ENCODE assay signal across 20 cellular contexts in genomic region chr11:39786281-39786680, GRCh38.
DNase-seq lines count a peak whose midpoint lies in the region; ATAC-seq, FAIRE-seq and TF ChIP-seq lines count a peak whose summit lies in the region.
"Had no signal": no experiment of that assay in that cellular context is flagged by ENCODE, and none has a peak within 500 bp of the region (broad histone marks: within the 10 kb centered on the region; RNA-seq: fewer than 3 reads in every experiment).

No MANE protein-coding gene starts in this region.

- no peaks in the 10 kb centered on the region for H3K36me3 ChIP-seq in heart left ventricle
- H3K36me3 ChIP-seq in H7 (replicated peaks; ENCODE audit: control insufficient read depth, insufficient read depth, low read length), result no peaks in the 10 kb centered on the region
- H3K36me3 ChIP-seq in kidney (ENCODE audit: control insufficient read depth in 1 of 2, insufficient read depth in 2 of 2, low read length in 2 of 2), result no peaks in the 10 kb centered on the region
- H3K36me3 ChIP-seq in upper lobe of left lung, result no peaks in the 10 kb centered on the region
- H3K36me3 ChIP-seq: BLaER1, HAP-1 had no signal

- ATAC-seq in Right ventricle myocardium inferior, result no peak
- no peak for ATAC-seq in heart left ventricle
- ATAC-seq in upper lobe of left lung (ENCODE audit: low FRiP score in 2 of 2), result peak in 1 of 2 donors; percentile 37
- ATAC-seq: CD8-positive, alpha-beta T cell had no signal

- intact Hi-C loops in Right ventricle myocardium inferior (cut with DNase I) (no loop called here), heart left ventricle (cut with DNase I) (no loop called here), kidney (cut with DNase I) (no loop called here)

- no peaks in the 10 kb centered on the region for H3K9me3 ChIP-seq in heart left ventricle
- no peaks in the 10 kb centered on the region for H3K9me3 ChIP-seq in kidney (ENCODE audit: control insufficient read depth in 1 of 2, low read length in 2 of 2)
- H3K9me3 ChIP-seq in upper lobe of left lung, result no peaks in the 10 kb centered on the region
- H3K9me3 ChIP-seq: BLaER1, Caco-2, HAP-1 had no signal

- FAIRE-seq in kidney (lab: Jason Lieb, UNC), result no peak
- FAIRE-seq: G401.6, GM12892 had no signal

- no peak for TF ChIP-seq EP300 in upper lobe of left lung (IDR thresholded peaks at IDR 0.05)

- TF ChIP-seq CTCF in heart left ventricle (IDR thresholded peaks at IDR 0.05), result no peak
- no peak for TF ChIP-seq CTCF in kidney (IDR thresholded peaks at IDR 0.05; ENCODE audit: borderline replicate concordance, extremely low read depth, insufficient read depth)
- no peak for TF ChIP-seq CTCF in upper lobe of left lung (IDR thresholded peaks at IDR 0.05)

- H3K4me3 ChIP-seq in heart left ventricle, result no peak overlapping the region
- H3K4me3 ChIP-seq in H7 (ENCODE audit: insufficient read depth, low read depth, low read length), result no peak overlapping the region
- H3K4me3 ChIP-seq in kidney (ENCODE audit: low read length in 2 of 2), result no peak overlapping the region
- H3K4me3 ChIP-seq in upper lobe of left lung, result no peak overlapping the region
- H3K4me3 ChIP-seq: BLaER1, HAP-1 had no signal

- 80 to 100% (median 85%) methylated on average over 1 to 9 of the region's 9 CpGs for WGBS in heart left ventricle, 4 donors
- WGBS in upper lobe of left lung, 2 donors, result 90 to 97% methylated on average over 6 to 9 of the region's 9 CpGs

- DNase-seq in Right ventricle myocardium inferior (ENCODE audit: missing footprints), result peak; percentile 60
- DNase-seq in heart left ventricle, result no peak
- peak; percentile 12 for DNase-seq in H7
- peak; percentile 51 for DNase-seq in kidney
- peak; percentile 15 to 30 for DNase-seq in upper lobe of left lung
- DNase-seq in germinal center (ENCODE audit: low spot score), result no peak
- no peak for DNase-seq in kidney glomerular epithelial cell (lab: John Stamatoyannopoulos, UW)
- DNase-seq in activated T-cell treated with anti-CD3 and anti-CD28 coated beads, Interleukin-2, amount 50 U/mL, for 1 hour, result no peak
- DNase-seq: Caco-2; CD4-positive, CD25-positive, alpha-beta regulatory T cell; DMS153; DND-41; HFFc6 had no signal

- H3K9ac ChIP-seq in kidney (ENCODE audit: low read length in 2 of 2), result no peak overlapping the region
- H3K9ac ChIP-seq: BLaER1 had no signal

- H3K27ac ChIP-seq in heart left ventricle (no peak overlapping the region), kidney (ENCODE audit: low read depth in 2 of 2, low read length in 2 of 2) (no peak overlapping the region), upper lobe of left lung (no peak overlapping the region)
- H3K27ac ChIP-seq: 22Rv1, BLaER1, C4-2B had no signal

- H3K4me1 ChIP-seq in heart left ventricle (no peaks in the 10 kb centered on the region), kidney (ENCODE audit: control insufficient read depth in 1 of 2, insufficient read depth in 1 of 2, low read depth in 1 of 2, low read length in 2 of 2) (no peaks in the 10 kb centered on the region), upper lobe of left lung (no peaks in the 10 kb centered on the region)
- H3K4me1 ChIP-seq: BLaER1, Caco-2, HAP-1 had no signal

- no peaks in the 10 kb centered on the region for H3K27me3 ChIP-seq in heart left ventricle
- no peaks in the 10 kb centered on the region for H3K27me3 ChIP-seq in H7 (ENCODE audit: control insufficient read depth, insufficient read depth, low read length)
- H3K27me3 ChIP-seq in upper lobe of left lung, result no peaks in the 10 kb centered on the region
- H3K27me3 ChIP-seq: BLaER1 had no signal

- TF ChIP-seq POLR2A in heart left ventricle (IDR thresholded peaks at IDR 0.05) (no peak), upper lobe of left lung (IDR thresholded peaks at IDR 0.05) (no peak)

Comparison
In these comparisons a context has a peak if more than half of its experiments do, and no peak if none do; other contexts are left out.
1. DNase-seq: peak in Right ventricle myocardium inferior (single experiment), H7 (single experiment), kidney (single experiment) and upper lobe of left lung (2 of 2); none in heart left ventricle (0 of 5), germinal center (single experiment), kidney glomerular epithelial cell (single experiment) and activated T-cell treated with anti-CD3 and anti-CD28 coated beads, Interleukin-2, amount 50 U/mL, for 1 hour (single experiment).